In the genomic region with DNA sequence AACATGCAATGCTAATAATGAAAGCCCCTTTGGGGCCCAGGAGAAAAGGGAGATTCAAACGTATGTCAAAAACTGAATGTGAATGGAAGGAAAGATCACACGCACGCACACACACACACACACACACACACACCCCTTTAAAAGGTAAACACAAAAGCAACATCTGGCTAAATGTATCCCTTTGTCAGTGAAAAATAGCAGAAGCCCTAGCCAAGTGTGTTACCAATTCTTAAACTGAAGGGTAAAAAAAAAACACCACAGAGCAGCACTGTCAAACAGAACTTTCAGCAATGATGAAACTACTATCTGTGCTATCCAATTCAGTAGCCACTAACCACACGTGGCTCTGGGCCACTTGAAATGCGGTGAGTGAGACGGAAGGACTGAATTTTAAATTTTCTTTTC, we compare ENCODE assay signal across 11 cellular contexts. TPM values are rescaled to one million over a fixed set of nuclear protein-coding genes. Genes with fewer than 3 reads are reported as not detected.
DNase-seq lines count a peak whose midpoint lies in the region; ATAC-seq, FAIRE-seq and TF ChIP-seq lines count a peak whose summit lies in the region.
"Had no signal": no experiment of that assay in that cellular context is flagged by ENCODE, and none has a peak within 500 bp of the region (broad histone marks: within the 10 kb centered on the region; RNA-seq: fewer than 3 reads in every experiment).

No MANE protein-coding gene starts in this region.

- H3K4me3 ChIP-seq in DOHH2 (ENCODE audit: low read length) (peak overlapping the region; percentile 95), small intestine (ENCODE audit: low read depth in 1 of 2, low read length in 2 of 2) (no peak overlapping the region)
- H3K4me3 ChIP-seq: ascending aorta had no signal

- H3F3A ChIP-seq in DOHH2 (ENCODE audit: control insufficient read depth, insufficient read depth), result peaks cover 33% of the 10 kb centered on the region

- peak; percentile 41 for DNase-seq in GM20000 (ENCODE audit: low spot score)
- no peak for DNase-seq in activated B cell treated with CpG ODN at 0.5 μM for 24 hours
- DNase-seq in immature natural killer cell, result peak in 1 of 3 donors; percentile 51
- DNase-seq in medulla oblongata (ENCODE audit: extremely low spot score), result no peak
- DNase-seq in small intestine, result no peak

- H4K20me1 ChIP-seq in DOHH2 (ENCODE audit: control insufficient read depth, insufficient read depth, low read depth, low read length), result peaks cover 48% of the 10 kb centered on the region

- H3K4me3 Mint-ChIP-seq in activated B cell treated with CpG ODN at 0.5 μM for 24 hours (peak overlapping the region; percentile 39), immature natural killer cell (peak overlapping the region; percentile 40 to 78 (median 62))

- H3K27me3 ChIP-seq in DOHH2 (ENCODE audit: control insufficient read depth, low read length) (no peaks in the 10 kb centered on the region), small intestine (ENCODE audit: control insufficient read depth in 2 of 2, insufficient read depth in 2 of 2, low read length in 2 of 2) (no peaks in the 10 kb centered on the region)
- H3K27me3 ChIP-seq: ascending aorta, esophagus muscularis mucosa had no signal

- H3K4me1 ChIP-seq in DOHH2 (ENCODE audit: control insufficient read depth, low read length), result peaks cover 77% of the 10 kb centered on the region
- peaks cover 0 to 16% of the 10 kb centered on the region in 2 donors for H3K4me1 ChIP-seq in small intestine (ENCODE audit: control insufficient read depth in 2 of 2, insufficient read depth in 1 of 2, low read depth in 1 of 2, low read length in 1 of 2)

- peaks cover 96% of the 10 kb centered on the region for H3K36me3 ChIP-seq in DOHH2 (ENCODE audit: control insufficient read depth, low read length)
- H3K36me3 ChIP-seq in small intestine (ENCODE audit: control insufficient read depth in 2 of 2, insufficient read depth in 2 of 2, low read length in 2 of 2), result peaks cover 0 to 2% of the 10 kb centered on the region in 2 donors
- H3K36me3 ChIP-seq: ascending aorta had no signal

- H3K4me2 ChIP-seq in DOHH2 (ENCODE audit: low read length), result peak overlapping the region; percentile 82

- H3K27me3 Mint-ChIP-seq in activated B cell treated with CpG ODN at 0.5 μM for 24 hours, result no peaks in the 10 kb centered on the region
- H3K27me3 Mint-ChIP-seq in immature natural killer cell (ENCODE audit: low read depth in 3 of 3), result peaks cover 16 to 23% (median 20%) of the 10 kb centered on the region in 3 donors

- no peaks in the 10 kb centered on the region for H3K9me2 ChIP-seq in DOHH2 (replicated peaks; ENCODE audit: control insufficient read depth, low read length)

- 50 to 62% (median 52%) methylated on average over 6 of the region's 6 CpGs for WGBS in small intestine, 3 donors

- peaks cover 98% of the 10 kb centered on the region for H3K79me2 ChIP-seq in DOHH2 (ENCODE audit: control insufficient read depth, low read length)

- H3K4me1 Mint-ChIP-seq in activated B cell treated with CpG ODN at 0.5 μM for 24 hours (peaks cover 85% of the 10 kb centered on the region), immature natural killer cell (peaks cover 83 to 89% of the 10 kb centered on the region in 2 donors)

- no peak for ATAC-seq in activated B cell treated with CpG ODN at 0.5 μM for 24 hours (ENCODE audit: low read depth)
- ATAC-seq in GM19324 (IDR thresholded peaks at IDR 0.05; ENCODE audit: low FRiP score, unreplicated experiment), result no peak
- no peak for ATAC-seq in HG03139 (IDR thresholded peaks at IDR 0.05; ENCODE audit: unreplicated experiment)
- ATAC-seq: left lobe of liver had no signal

- H3K9me3 Mint-ChIP-seq in activated B cell treated with CpG ODN at 0.5 μM for 24 hours, result no peaks in the 10 kb centered on the region
- no peaks in the 10 kb centered on the region for H3K9me3 Mint-ChIP-seq in immature natural killer cell

- H3K36me3 Mint-ChIP-seq in activated B cell treated with CpG ODN at 0.5 μM for 24 hours (ENCODE audit: low read depth) (peaks cover 67% of the 10 kb centered on the region), immature natural killer cell (peaks cover 6 to 18% (median 17%) of the 10 kb centered on the region in 3 donors)

- no peak for TF ChIP-seq CTCF in DOHH2 (IDR thresholded peaks at IDR 0.05; ENCODE audit: low read depth, low read length, poor library complexity, severe bottlenecking)
- TF ChIP-seq CTCF in GM20000 (IDR thresholded peaks at IDR 0.05; ENCODE audit: extremely low read depth, missing control alignments), result no peak
- no peak for TF ChIP-seq CTCF in activated B cell treated with CpG ODN at 0.5 μM for 24 hours (IDR thresholded peaks at IDR 0.05)

- FAIRE-seq in small intestine (lab: Jason Lieb, UNC), result no peak

- POLR2A ChIA-PET in activated B cell treated with CpG ODN at 0.5 μM for 24 hours (lab: Charles Lee), result interaction anchor here (0.6 to 8.9 kb wide), 11 partner anchors 10 to 244 kb away, joined by 3 to 202 read pairs (median 13); a partner anchor contains a TSS

- intact Hi-C loops in activated B cell treated with CpG ODN at 0.5 μM for 24 hours (cut with micrococcal nuclease), result no loop called here

- CTCF ChIA-PET in activated B cell treated with CpG ODN at 0.5 μM for 24 hours (lab: Charles Lee), result interaction anchor here (0.8 kb wide), 2 partner anchors 21 to 218 kb away, joined by 3 to 4 read pairs; no protein-coding TSS in a partner anchor

- H3K27ac Mint-ChIP-seq in activated B cell treated with CpG ODN at 0.5 μM for 24 hours (peak overlapping the region; percentile 14), immature natural killer cell (peak overlapping the region; percentile 37 to 96 (median 80))

- no peaks in the 10 kb centered on the region for H3K9me3 ChIP-seq in DOHH2 (ENCODE audit: control insufficient read depth, insufficient read depth, low read length)
- no peaks in the 10 kb centered on the region for H3K9me3 ChIP-seq in small intestine (ENCODE audit: control insufficient read depth, low read depth)
- H3K9me3 ChIP-seq: ascending aorta, esophagus muscularis mucosa had no signal

- H3K27ac ChIP-seq in DOHH2 (ENCODE audit: low read depth, low read length), result peak overlapping the region; percentile 95
- H3K27ac ChIP-seq in small intestine (ENCODE audit: low read depth in 1 of 2, low read length in 1 of 2), result no peak overlapping the region
- H3K27ac ChIP-seq: ascending aorta had no signal

RNA-seq across cellular contexts. Expression of a gene that starts 4.9 kb away (rescaled TPM):
- total RNA-seq in activated B cell treated with CpG ODN at 0.5 μM for 24 hours, result 323 and 365 TPM in 2 replicates
- polyA plus RNA-seq in immature natural killer cell (100 to 1,000 TPM in 2 of 3 donors, 10 to 100 TPM in 1; 96.5 to 194 (median 109) TPM), small intestine (10 to 100 TPM in 2 of 3 donors, 1 to 10 TPM in 1; 1.8 to 18.4 (median 11.9) TPM)

Comparison
In these comparisons a context has a peak if more than half of its experiments do, and no peak if none do; other contexts are left out.
1. RNA of a gene that starts 4.9 kb away (polyA plus RNA-seq): 96.5 to 194 TPM in immature natural killer cell; 1.8 to 18.4 TPM in small intestine; every median in the first group is over 4 times any median in the second.